26 cellular contexts compared by ENCODE assay signal in genomic region chr6:38164131-38164481, GRCh38.
DNase-seq lines count a peak whose midpoint lies in the region; ATAC-seq, FAIRE-seq and TF ChIP-seq lines count a peak whose summit lies in the region.
"Had no signal": no experiment of that assay in that cellular context is flagged by ENCODE, and none has a peak within 500 bp of the region (broad histone marks: within the 10 kb centered on the region; RNA-seq: fewer than 3 reads in every experiment).

No MANE protein-coding gene starts in this region.

- no peaks in the 10 kb centered on the region for H3K79me2 ChIP-seq in PC-9 (ENCODE audit: low read depth)

- no peaks in the 10 kb centered on the region for H3K9me2 ChIP-seq in PC-9 (ENCODE audit: insufficient read depth)

- H3F3A ChIP-seq in PC-9 (ENCODE audit: insufficient read depth, low read depth): no peaks in the 10 kb centered on the region

- no peak for TF ChIP-seq CTCF in right lobe of liver (IDR thresholded peaks at IDR 0.05)
- TF ChIP-seq CTCF in PC-9 (conservative IDR thresholded peaks at IDR 0.05): no peak

- H3K27me3 ChIP-seq in right lobe of liver (no peaks in the 10 kb centered on the region), PC-9 (ENCODE audit: insufficient read depth, low read depth) (no peaks in the 10 kb centered on the region)
- H3K27me3 ChIP-seq: BLaER1, Peyer's patch, SJSA1 had no signal

- no peak for FAIRE-seq in H54 (lab: Jason Lieb, UNC)

- H4K20me1 ChIP-seq in PC-9 (ENCODE audit: insufficient read depth): no peaks in the 10 kb centered on the region

- CTCF ChIA-PET in PC-9 (lab: Charles Lee): no interaction called here

- H3K4me1 ChIP-seq in right lobe of liver (peaks cover 0 to 19% (median 9%) of the 10 kb centered on the region in 4 donors), PC-9 (replicated peaks; ENCODE audit: insufficient read depth) (no peaks in the 10 kb centered on the region)
- H3K4me1 ChIP-seq: Peyer's patch, SJSA1 had no signal

- no peaks in the 10 kb centered on the region for H3K9me3 ChIP-seq in right lobe of liver
- H3K9me3 ChIP-seq in PC-9 (ENCODE audit: insufficient read depth, low read depth): no peaks in the 10 kb centered on the region
- H3K9me3 ChIP-seq: BLaER1, Peyer's patch, SJSA1 had no signal

- no peak overlapping the region for H3K4me3 ChIP-seq in right lobe of liver
- H3K4me3 ChIP-seq in PC-9: no peak overlapping the region
- H3K4me3 ChIP-seq: BLaER1, Peyer's patch, SJSA1 had no signal

- no peak overlapping the region for H2AFZ ChIP-seq in PC-9

- H3K9me3 Mint-ChIP-seq in activated naive CD4-positive, alpha-beta T cell treated with anti-CD3 and anti-CD28 coated beads, Interleukin-2, amount 50 U/mL, for 24 hours: no peaks in the 10 kb centered on the region
- peaks cover 10% of the 10 kb centered on the region for H3K9me3 Mint-ChIP-seq in central memory CD8-positive, alpha-beta T cell
- H3K9me3 Mint-ChIP-seq in stimulated activated naive B cell treated with anti-CD40 and anti-IgM and Interleukin-4, amounts not matched to agents 10 μg/mL and 1 μg/mL and 100 μg/mL, for 72 hours: no peaks in the 10 kb centered on the region
- H3K9me3 Mint-ChIP-seq: CD4-positive, alpha-beta T cell; H9 had no signal

- POLR2A ChIA-PET in PC-9 (lab: Charles Lee; ENCODE audit: unreplicated experiment): no interaction called here

- no peak overlapping the region for H3K4me2 ChIP-seq in PC-9
- H3K4me2 ChIP-seq: BLaER1 had no signal

- H3K36me3 Mint-ChIP-seq in activated naive CD4-positive, alpha-beta T cell treated with anti-CD3 and anti-CD28 coated beads, Interleukin-2, amount 50 U/mL, for 24 hours: peaks cover 1% of the 10 kb centered on the region
- peaks cover 35% of the 10 kb centered on the region for H3K36me3 Mint-ChIP-seq in central memory CD8-positive, alpha-beta T cell (ENCODE audit: insufficient read depth)
- peaks cover 15 to 43% of the 10 kb centered on the region in 2 donors for H3K36me3 Mint-ChIP-seq in stimulated activated naive B cell treated with anti-CD40 and anti-IgM and Interleukin-4, amounts not matched to agents 10 μg/mL and 1 μg/mL and 100 μg/mL, for 72 hours
- H3K36me3 Mint-ChIP-seq: IgD-negative memory B cell had no signal

- intact Hi-C loops in right lobe of liver (cut with DNase I): no loop called here
- intact Hi-C loops in PC-9 (cut with micrococcal nuclease; ENCODE audit: unreplicated experiment): no loop called here

- 57% methylated on average over 6 of the region's 6 CpGs for WGBS in right lobe of liver (ENCODE audit: insufficient coverage, low coverage, low lambda C conversion rate, missing lambda C conversion rate)

- DNase-seq in activated naive CD4-positive, alpha-beta T cell treated with Interleukin-2 at 50 U/mL for 16 hours: no peak
- no peak for DNase-seq in central memory CD8-positive, alpha-beta T cell (ENCODE audit: low spot score in 2 of 2)
- peak in 1 of 3 donors; percentile 81 for DNase-seq in right lobe of liver
- DNase-seq in stimulated activated naive B cell treated with anti-CD40 and anti-IgM and Interleukin-4, amounts not matched to agents 10 μg/mL and 1 μg/mL and 100 μg/mL, for 72 hours: no peak
- no peak for DNase-seq in PC-9
- DNase-seq in H54 (ENCODE audit: insufficient read length, low spot score): no peak
- DNase-seq: ACHN; CD4-positive, alpha-beta T cell; COR-L47; DMS 273 treated with DMSO at 0.1 percent for 48 hours; DMS79 treated with DMSO at 0.1 percent for 48 hours; H9; HFFc6; Karpas-422; MV-4-11; NCI-H1105 treated with DMSO at 0.1 percent for 48 hours; NCI-H2029 treated with DMSO at 0.1 percent for 48 hours; NCI-H524 treated with DMSO at 0.1 percent for 48 hours; NCI-H82 had no signal

- no TSS peak for BruUV-seq in PC-9 (replicated peaks; lab: Mats Ljungman, UMichigan)

- peak overlapping the region; percentile 75 for H3K27ac Mint-ChIP-seq in activated naive CD4-positive, alpha-beta T cell treated with anti-CD3 and anti-CD28 coated beads, Interleukin-2, amount 50 U/mL, for 24 hours
- peak overlapping the region; percentile 81 for H3K27ac Mint-ChIP-seq in central memory CD8-positive, alpha-beta T cell (ENCODE audit: low read depth)
- peak overlapping the region; percentile 53 for H3K27ac Mint-ChIP-seq in stimulated activated naive B cell treated with anti-CD40 and anti-IgM and Interleukin-4, amounts not matched to agents 10 μg/mL and 1 μg/mL and 100 μg/mL, for 72 hours
- H3K27ac Mint-ChIP-seq: CD4-positive, alpha-beta T cell; HFFc6 had no signal

- H3K27ac ChIP-seq in right lobe of liver (peak overlapping the region in 2 of 3 donors; percentile 81 to 85), PC-9 (no peak overlapping the region)
- H3K27ac ChIP-seq: 22Rv1, BLaER1, Peyer's patch, SJSA1 had no signal

- H3K27me3 Mint-ChIP-seq in activated naive CD4-positive, alpha-beta T cell treated with anti-CD3 and anti-CD28 coated beads, Interleukin-2, amount 50 U/mL, for 24 hours: no peaks in the 10 kb centered on the region
- H3K27me3 Mint-ChIP-seq in central memory CD8-positive, alpha-beta T cell: no peaks in the 10 kb centered on the region
- H3K27me3 Mint-ChIP-seq in stimulated activated naive B cell treated with anti-CD40 and anti-IgM and Interleukin-4, amounts not matched to agents 10 μg/mL and 1 μg/mL and 100 μg/mL, for 72 hours: no peaks in the 10 kb centered on the region
- H3K27me3 Mint-ChIP-seq: CD4-positive, alpha-beta T cell; IgD-negative memory B cell had no signal

- H3K36me3 ChIP-seq in right lobe of liver (no peaks in the 10 kb centered on the region), PC-9 (ENCODE audit: low read depth) (no peaks in the 10 kb centered on the region)
- H3K36me3 ChIP-seq: Peyer's patch, SJSA1 had no signal

- ATAC-seq in central memory CD8-positive, alpha-beta T cell (replicated peaks; ENCODE audit: extremely low read depth, poor library complexity, severe bottlenecking): no peak
- ATAC-seq in right lobe of liver (peak; percentile 57 to 73 (median 65)), GM18520 (IDR thresholded peaks at IDR 0.05; ENCODE audit: unreplicated experiment) (no peak)
- no peak for ATAC-seq in stimulated activated naive B cell treated with anti-CD40 and anti-IgM and Interleukin-4, amounts not matched to agents 10 μg/mL and 1 μg/mL and 100 μg/mL, for 72 hours (replicated peaks)

- no peak overlapping the region for H3K4me3 Mint-ChIP-seq in activated naive CD4-positive, alpha-beta T cell treated with anti-CD3 and anti-CD28 coated beads, Interleukin-2, amount 50 U/mL, for 24 hours
- H3K4me3 Mint-ChIP-seq in central memory CD8-positive, alpha-beta T cell: no peak overlapping the region
- H3K4me3 Mint-ChIP-seq in stimulated activated naive B cell treated with anti-CD40 and anti-IgM and Interleukin-4, amounts not matched to agents 10 μg/mL and 1 μg/mL and 100 μg/mL, for 72 hours: no peak overlapping the region
- H3K4me3 Mint-ChIP-seq: CD4-positive, alpha-beta T cell; H9; HFFc6; IgD-negative memory B cell had no signal

- H3K4me1 Mint-ChIP-seq in activated naive CD4-positive, alpha-beta T cell treated with anti-CD3 and anti-CD28 coated beads, Interleukin-2, amount 50 U/mL, for 24 hours: no peaks in the 10 kb centered on the region
- H3K4me1 Mint-ChIP-seq in central memory CD8-positive, alpha-beta T cell: peaks cover 11% of the 10 kb centered on the region
- H3K4me1 Mint-ChIP-seq in stimulated activated naive B cell treated with anti-CD40 and anti-IgM and Interleukin-4, amounts not matched to agents 10 μg/mL and 1 μg/mL and 100 μg/mL, for 72 hours: peaks cover 0 to 6% of the 10 kb centered on the region in 2 donors

- no peak for TF ChIP-seq POLR2A in right lobe of liver (IDR thresholded peaks at IDR 0.05)
- no peak for TF ChIP-seq POLR2A in H54 (IDR thresholded peaks at IDR 0.05; ENCODE audit: low read depth, low read length)

Comparison
In these comparisons a context has a peak if more than half of its experiments do, and no peak if none do; other contexts are left out.
1. ATAC-seq: peak in right lobe of liver (4 of 4); none in central memory CD8-positive, alpha-beta T cell (single experiment), stimulated activated naive B cell treated with anti-CD40 and anti-IgM and Interleukin-4, amounts not matched to agents 10 μg/mL and 1 μg/mL and 100 μg/mL, for 72 hours (0 of 2) and GM18520 (single experiment).
2. Peak in every context shown above with its lines, with median percentiles within 50 percentile points of each other: H3K27ac Mint-ChIP-seq.